In genomic region chr4:127965803-127966175, GRCh38 we compare ENCODE assay signal across 7 cellular contexts. TPM values are rescaled to one million over a fixed set of nuclear protein-coding genes. Genes with fewer than 3 reads are reported as not detected.
DNase-seq lines count a peak whose midpoint lies in the region; ATAC-seq and TF ChIP-seq lines count a peak whose summit lies in the region.

No MANE protein-coding gene starts in this region.

- H3K4me3 ChIP-seq in liver (ENCODE audit: low read depth in 1 of 3, low read length in 3 of 3) = peak overlapping the region; percentile 66 to 89 (median 75)

- DNase-seq in NCI-H1092 (lab: John Stamatoyannopoulos, UW) = peak; percentile 26
- peak; percentile 70 for DNase-seq in activated CD4-positive, CD25-positive, alpha-beta regulatory T cell treated with anti-CD3 and anti-CD28 coated beads, Interleukin-2, amount 50 U/mL, for 72 hours
- peak; percentile 73 for DNase-seq in central memory CD4-positive, alpha-beta T cell
- DNase-seq in stimulated activated CD4-positive, alpha-beta T cell treated with anti-CD3 and anti-CD28 coated beads, TNF-alpha, amount 100 ng/mL, for 48 hours (ENCODE audit: low read depth in 3 of 3) = peak; percentile 39 to 64 (median 57)

- WGBS in liver = under 1% methylated on average over 15 of the region's 15 CpGs

- TF ChIP-seq CTCF in liver (IDR thresholded peaks at IDR 0.05; ENCODE audit: low read depth, low read length, missing input control) = no peak

- ATAC-seq in GM18499 (IDR thresholded peaks at IDR 0.05; ENCODE audit: insufficient read depth, unreplicated experiment) (peak; percentile 28), HG02610 (IDR thresholded peaks at IDR 0.05; ENCODE audit: unreplicated experiment) (peak; percentile 27)

- no peaks in the 10 kb centered on the region for H3K9me3 ChIP-seq in liver (ENCODE audit: control insufficient read depth in 4 of 4, low read length in 3 of 4)

- peaks cover 0 to 3% (median 0%) of the 10 kb centered on the region in 4 donors for H3K36me3 ChIP-seq in liver (ENCODE audit: control insufficient read depth in 4 of 4, insufficient read depth in 3 of 4, low read depth in 1 of 4, low read length in 3 of 4)

- H3K27me3 ChIP-seq in liver (ENCODE audit: control insufficient read depth in 4 of 4, insufficient read depth in 4 of 4, low read length in 3 of 4) = no peaks in the 10 kb centered on the region

- peaks cover 11 to 27% (median 17%) of the 10 kb centered on the region in 4 donors for H3K4me1 ChIP-seq in liver (ENCODE audit: control insufficient read depth in 4 of 4, insufficient read depth in 4 of 4, low read length in 3 of 4)

- TF ChIP-seq RAD21 in liver (IDR thresholded peaks at IDR 0.05) = no peak

- H3K9ac ChIP-seq in liver (ENCODE audit: low read depth in 1 of 2, low read length in 2 of 2) = peak overlapping the region; percentile 87 to 90

- H3K27ac ChIP-seq in liver (ENCODE audit: low read depth in 1 of 2, low read length in 2 of 2) = peak overlapping the region; percentile 96 to 98

TF ChIP-seq in liver, 16 proteins besides CTCF, POLR2A, EP300 and RAD21:
- TF ChIP-seq REST (IDR thresholded peaks at IDR 0.05) (no peak), MAX (IDR thresholded peaks at IDR 0.05) (no peak), HNF4G (IDR thresholded peaks at IDR 0.05) (no peak), FOXA2 (IDR thresholded peaks at IDR 0.05) (no peak), HNF4A (conservative IDR thresholded peaks at IDR 0.05) (no peak), ZBTB33 (IDR thresholded peaks at IDR 0.05) (no peak), EGR1 (IDR thresholded peaks at IDR 0.05; ENCODE audit: low read depth in 2 of 2) (no peak), ATF3 (IDR thresholded peaks at IDR 0.05) (no peak), TAF1 (conservative IDR thresholded peaks at IDR 0.05) (no peak), SP1 (IDR thresholded peaks at IDR 0.05) (no peak), JUND (IDR thresholded peaks at IDR 0.05) (no peak), YY1 (IDR thresholded peaks at IDR 0.05) (no peak), NR2F2 (IDR thresholded peaks at IDR 0.05) (no peak), GABPA (IDR thresholded peaks at IDR 0.05 in 1 of 2, conservative IDR thresholded peaks at IDR 0.05 in 1 of 2) (no peak), FOXA1 (IDR thresholded peaks at IDR 0.05) (no peak), RXRA (IDR thresholded peaks at IDR 0.05) (no peak)

RNA-seq across cellular contexts. Expression of gene ABHD18, which starts 0.6 kb away (rescaled TPM):
- total RNA-seq in liver = 10 to 100 TPM in 1 of 2 donors, 1 to 10 TPM in 1; 8.8 to 14.1 TPM
- polyA plus RNA-seq in liver = 1 to 10 TPM; 3.9 to 8.1 TPM

RNA-seq across cellular contexts. Expression of gene MFSD8, which starts 0.8 kb away (rescaled TPM):
- total RNA-seq in liver = 10 to 100 TPM; 19.5 to 21.0 TPM
- polyA plus RNA-seq in liver = 10 to 100 TPM in 1 of 2 donors, 1 to 10 TPM in 1; 6.3 to 15.6 TPM

Comparison
In these comparisons a context has a peak if more than half of its experiments do, and no peak if none do; other contexts are left out.
1. Peak in every context shown above with its lines: DNase-seq, ATAC-seq, H3K4me3 ChIP-seq and H3K27ac ChIP-seq.